ENCODE assay signal across 24 cellular contexts in genomic region chr3:194077602-194078001, GRCh38. TPM values are rescaled to one million over a fixed set of nuclear protein-coding genes. Genes with fewer than 3 reads are reported as not detected.
A peak's percentile ranks its signal among the peaks of the same experiment; 100 is the strongest.
DNase-seq lines count a peak whose midpoint lies in the region; ATAC-seq, FAIRE-seq and TF ChIP-seq lines count a peak whose summit lies in the region.
"Had no signal": no experiment of that assay in that cellular context is flagged by ENCODE, and none has a peak within 500 bp of the region (broad histone marks: within the 10 kb centered on the region; RNA-seq: fewer than 3 reads in every experiment).

No MANE protein-coding gene starts in this region.

- no peak for TF ChIP-seq RAD21 in HepG2 (CRISPR knock-in tag; IDR thresholded peaks at IDR 0.05)
- no peak for TF ChIP-seq RAD21 in K562 (CRISPR knock-in tag; conservative IDR thresholded peaks at IDR 0.05 in 1 of 2, IDR thresholded peaks at IDR 0.05 in 1 of 2)

- no peaks in the 10 kb centered on the region for H3K9me3 ChIP-seq in HepG2 (ENCODE audit: low read length)
- H3K9me3 ChIP-seq in right lobe of liver: no peaks in the 10 kb centered on the region
- no peaks in the 10 kb centered on the region for H3K9me3 ChIP-seq in K562 (replicated peaks; ENCODE audit: control insufficient read depth, insufficient read depth, low read depth, low read length)
- H3K9me3 ChIP-seq: BLaER1, HAP-1 had no signal

- H3K36me3 ChIP-seq in HepG2 (replicated peaks in 1 of 2; ENCODE audit: control insufficient read depth in 1 of 2, insufficient read depth in 2 of 2, low read length in 2 of 2) (no peaks in the 10 kb centered on the region), right lobe of liver (no peaks in the 10 kb centered on the region), K562 (ENCODE audit: control insufficient read depth, insufficient read depth, low read length) (no peaks in the 10 kb centered on the region)
- H3K36me3 ChIP-seq: BLaER1, HAP-1 had no signal

- intact Hi-C loops in HepG2 (cut with micrococcal nuclease; ENCODE audit: unreplicated experiment) (loop anchor here (5.0 to 10.0 kb wide), 2 partner anchors 237 to 295 kb away; no protein-coding TSS in a partner anchor), right lobe of liver (cut with DNase I) (loop anchor here in 1 of 2 donors (10.0 kb wide), 1 partner anchor 57 kb away; the partner anchor contains the start of gene HES1), K562 (cut with micrococcal nuclease) (loop anchor here (10.0 kb wide), 3 partner anchors 73 to 293 kb away; no protein-coding TSS in a partner anchor)
- intact Hi-C loops in activated CD4-positive, alpha-beta memory T cell treated with anti-CD3 and anti-CD28 coated beads for 36 hours (cut with micrococcal nuclease): no loop called here

- TF ChIP-seq POLR2A in HepG2 (IDR thresholded peaks at IDR 0.05; ENCODE audit: insufficient read depth in 1 of 2, low read depth in 2 of 2, low read length in 2 of 2): no peak
- no peak for TF ChIP-seq POLR2A in right lobe of liver (IDR thresholded peaks at IDR 0.05)
- no peak for TF ChIP-seq POLR2A in K562 (conservative IDR thresholded peaks at IDR 0.05)

- peak overlapping the region; percentile 53 to 92 (median 85) for H3K27ac Mint-ChIP-seq in nephron
- no peak overlapping the region for H3K27ac Mint-ChIP-seq in activated CD4-positive, alpha-beta memory T cell treated with anti-CD3 and anti-CD28 coated beads for 36 hours
- no peak overlapping the region for H3K27ac Mint-ChIP-seq in naive thymus-derived CD8-positive, alpha-beta T cell
- H3K27ac Mint-ChIP-seq: B cell; CD8-positive, alpha-beta T cell; GM23338 had no signal

- H3K9ac ChIP-seq in HepG2 (ENCODE audit: insufficient read depth, low read depth, low read length) (no peak overlapping the region), K562 (ENCODE audit: insufficient read depth in 1 of 2, low read depth in 2 of 2, low read length in 2 of 2) (no peak overlapping the region)
- H3K9ac ChIP-seq: BLaER1 had no signal

- H3K4me1 Mint-ChIP-seq in nephron: peaks cover 69% of the 10 kb centered on the region
- H3K4me1 Mint-ChIP-seq in activated CD4-positive, alpha-beta memory T cell treated with anti-CD3 and anti-CD28 coated beads for 36 hours (ENCODE audit: low read depth): no peaks in the 10 kb centered on the region
- H3K4me1 Mint-ChIP-seq in naive thymus-derived CD8-positive, alpha-beta T cell: no peaks in the 10 kb centered on the region

- TF ChIP-seq EP300 in HepG2 (IDR thresholded peaks at IDR 0.05; ENCODE audit: low read depth in 2 of 2, low read length in 2 of 2): no peak
- TF ChIP-seq EP300 in HepG2 (CRISPR knock-in tag; IDR thresholded peaks at IDR 0.05; ENCODE audit: borderline replicate concordance): no peak
- no peak for TF ChIP-seq EP300 in K562 (IDR thresholded peaks at IDR 0.05; ENCODE audit: low read length)

- no peaks in the 10 kb centered on the region for H3K79me2 ChIP-seq in HepG2 (ENCODE audit: insufficient read depth, low read length)
- H3K79me2 ChIP-seq in K562 (ENCODE audit: control insufficient read depth, insufficient read depth, low read length): no peaks in the 10 kb centered on the region

- H3K9me3 Mint-ChIP-seq in nephron: peaks cover 2% of the 10 kb centered on the region
- H3K9me3 Mint-ChIP-seq in activated CD4-positive, alpha-beta memory T cell treated with anti-CD3 and anti-CD28 coated beads for 36 hours: no peaks in the 10 kb centered on the region
- no peaks in the 10 kb centered on the region for H3K9me3 Mint-ChIP-seq in naive thymus-derived CD8-positive, alpha-beta T cell
- H3K9me3 Mint-ChIP-seq: CD8-positive, alpha-beta T cell; GM23338 had no signal

- no peak overlapping the region for H3K4me2 ChIP-seq in HepG2 (ENCODE audit: low read depth, low read length)
- H3K4me2 ChIP-seq in K562 (ENCODE audit: insufficient read depth, low read length): no peak overlapping the region
- H3K4me2 ChIP-seq: BLaER1, GM23338 had no signal

- WGBS in HepG2 (ENCODE audit: low lambda C conversion rate): 8% methylated on average over 2 of the region's 2 CpGs
- WGBS in right lobe of liver (ENCODE audit: insufficient coverage, low coverage, low lambda C conversion rate, missing lambda C conversion rate): 71% methylated on average over 2 of the region's 2 CpGs
- WGBS in K562 (ENCODE audit: insufficient coverage, low coverage, missing lambda C conversion rate): 22% methylated on average over 2 of the region's 2 CpGs

- H3K27ac ChIP-seq in HepG2 (ENCODE audit: extremely low read length, insufficient read depth, low read length) (no peak overlapping the region), right lobe of liver (no peak overlapping the region), K562 (ENCODE audit: extremely low read depth, low read depth, low read length) (no peak overlapping the region)
- H3K27ac ChIP-seq: 22Rv1, BLaER1, C4-2B had no signal

- no peak for DNase-seq in HepG2 (ENCODE audit: low spot score)
- DNase-seq in right lobe of liver: no peak
- no peak for DNase-seq in K562 (ENCODE audit: extremely low read depth in 1 of 4, low spot score in 3 of 4)
- no peak for DNase-seq in NCI-H1105 treated with DMSO at 0.1 percent for 48 hours (lab: John Stamatoyannopoulos, UW)
- DNase-seq in activated CD4-positive, alpha-beta memory T cell treated with anti-CD3 and anti-CD28 coated beads for 36 hours: no peak
- DNase-seq in naive thymus-derived CD8-positive, alpha-beta T cell: no peak
- DNase-seq: CD4-positive, CD25-positive, alpha-beta regulatory T cell; CD8-positive, alpha-beta T cell; DMS 273 treated with DMSO at 0.1 percent for 48 hours; DMS79; EL; GDM1 had no signal

- no peak for TF ChIP-seq CTCF in HepG2 (CRISPR knock-in tag; IDR thresholded peaks at IDR 0.05)
- TF ChIP-seq CTCF in right lobe of liver (IDR thresholded peaks at IDR 0.05): no peak
- TF ChIP-seq CTCF in K562 (IDR thresholded peaks at IDR 0.05 in 2 of 3, conservative IDR thresholded peaks at IDR 0.05 in 1 of 3; ENCODE audit: insufficient read depth in 2 of 3, low read depth in 1 of 3, low read length in 3 of 3): no peak
- no peak for TF ChIP-seq CTCF in nephron (IDR thresholded peaks at IDR 0.05; ENCODE audit: unreplicated experiment in 3 of 3)

- H3K4me3 ChIP-seq in HepG2 (replicated peaks in 1 of 3; ENCODE audit: insufficient read depth in 1 of 3, low read depth in 2 of 3, low read length in 3 of 3) (no peak overlapping the region), right lobe of liver (no peak overlapping the region), K562 (no peak overlapping the region)
- H3K4me3 ChIP-seq: BLaER1, GM12878, GM23338, HAP-1 had no signal

- H3K27me3 ChIP-seq in HepG2 (ENCODE audit: control insufficient read depth in 1 of 2, insufficient read depth in 2 of 2, low read length in 2 of 2): no peaks in the 10 kb centered on the region; a peak in 1 of 5 replicates
- H3K27me3 ChIP-seq in right lobe of liver: no peaks in the 10 kb centered on the region
- H3K27me3 ChIP-seq in K562 (ENCODE audit: control insufficient read depth in 2 of 2, insufficient read depth in 2 of 2, low read length in 2 of 2): no peaks in the 10 kb centered on the region
- H3K27me3 ChIP-seq: BLaER1 had no signal

- ATAC-seq in HepG2 (no peak), right lobe of liver (no peak), K562 (no peak)
- no peak for ATAC-seq in naive thymus-derived CD8-positive, alpha-beta T cell
- ATAC-seq: CD8-positive, alpha-beta T cell; GM12878; GM23338 had no signal

- no peaks in the 10 kb centered on the region for H4K20me1 ChIP-seq in HepG2 (ENCODE audit: insufficient read depth, low read length)
- H4K20me1 ChIP-seq in K562 (replicated peaks; ENCODE audit: control insufficient read depth, insufficient read depth, low read length): no peaks in the 10 kb centered on the region
- H4K20me1 ChIP-seq: BLaER1 had no signal

- in situ Hi-C loops in HepG2 (cut with HindIII; ENCODE audit: extremely low pct_ligation_motif_present, low pct_unique_long_range_greater_than_20kb): loop anchor here (10.0 kb wide), 1 partner anchor 57 kb away; the partner anchor contains the start of gene HES1
- in situ Hi-C loops in K562 (cut with MboI): no loop called here

- CTCF ChIA-PET in HepG2 (lab: Yijun Ruan, JAX; ENCODE audit: low intra/inter-chr PET ratio, low total read pairs): no interaction called here
- CTCF ChIA-PET in K562 (lab: Yijun Ruan, JAX; ENCODE audit: low intra/inter-chr PET ratio): no interaction called here
- CTCF ChIA-PET in activated CD4-positive, alpha-beta memory T cell treated with anti-CD3 and anti-CD28 coated beads for 36 hours (lab: Charles Lee): interaction anchor here (1.1 kb wide), 1 partner anchor 238 kb away, joined by 3 read pairs; no protein-coding TSS in a partner anchor

- H2AFZ ChIP-seq in HepG2 (ENCODE audit: low read length) (no peak overlapping the region), K562 (ENCODE audit: low read depth, low read length) (peak overlapping the region; percentile 61)
- H2AFZ ChIP-seq: GM23338 had no signal

- peak overlapping the region in 2 of 3 experiments; percentile 21 to 24 for H3K4me3 Mint-ChIP-seq in nephron
- H3K4me3 Mint-ChIP-seq in activated CD4-positive, alpha-beta memory T cell treated with anti-CD3 and anti-CD28 coated beads for 36 hours: no peak overlapping the region
- H3K4me3 Mint-ChIP-seq in naive thymus-derived CD8-positive, alpha-beta T cell: no peak overlapping the region
- H3K4me3 Mint-ChIP-seq: B cell; CD4-positive, CD25-positive, alpha-beta regulatory T cell; CD8-positive, alpha-beta T cell; GM23338 had no signal

- no peaks in the 10 kb centered on the region for H3K36me3 Mint-ChIP-seq in nephron (ENCODE audit: low read depth)
- H3K36me3 Mint-ChIP-seq in activated CD4-positive, alpha-beta memory T cell treated with anti-CD3 and anti-CD28 coated beads for 36 hours: no peaks in the 10 kb centered on the region
- H3K36me3 Mint-ChIP-seq in naive thymus-derived CD8-positive, alpha-beta T cell: no peaks in the 10 kb centered on the region
- H3K36me3 Mint-ChIP-seq: CD4-positive, CD25-positive, alpha-beta regulatory T cell; CD8-positive, alpha-beta T cell had no signal

- peaks cover 19% of the 10 kb centered on the region for H3K27me3 Mint-ChIP-seq in nephron (ENCODE audit: low read depth)
- peaks cover 41% of the 10 kb centered on the region for H3K27me3 Mint-ChIP-seq in activated CD4-positive, alpha-beta memory T cell treated with anti-CD3 and anti-CD28 coated beads for 36 hours
- H3K27me3 Mint-ChIP-seq in naive thymus-derived CD8-positive, alpha-beta T cell: peaks cover 6 to 26% (median 8%) of the 10 kb centered on the region in 5 donors

- BruUV-seq in HepG2 (replicated peaks; lab: Mats Ljungman, UMichigan): no TSS peak
- no TSS peak for BruUV-seq in K562 (replicated peaks; lab: Mats Ljungman, UMichigan)

- H3K4me1 ChIP-seq in HepG2 (ENCODE audit: insufficient read depth, low read length) (peaks cover 58% of the 10 kb centered on the region), right lobe of liver (peaks cover 0 to 29% (median 10%) of the 10 kb centered on the region in 4 donors), K562 (replicated peaks in 1 of 2; ENCODE audit: control insufficient read depth in 2 of 2, insufficient read depth in 2 of 2, low read length in 2 of 2) (peaks cover 0 to 29% of the 10 kb centered on the region in 2 experiments; a peak in 4 of 5 replicates)
- H3K4me1 ChIP-seq: HAP-1 had no signal

- no peak for FAIRE-seq in HepG2 (lab: Jason Lieb, UNC)
- FAIRE-seq in K562 (lab: Jason Lieb, UNC): no peak
- FAIRE-seq: A204.1, D721Med, GM12878, GM19239, H54 had no signal

- POLR2A ChIA-PET in HepG2 (lab: Yijun Ruan, JAX): interaction anchor here (1.5 to 2.6 kb wide), 4 partner anchors 12 to 58 kb away, joined by 3 to 7 read pairs (median 6); partner anchors contain the start of gene HES1
- POLR2A ChIA-PET in K562 (lab: Yijun Ruan, JAX): interaction anchor here (0.6 to 0.9 kb wide), 2 partner anchors 9 to 245 kb away, joined by 3 read pairs; no protein-coding TSS in a partner anchor
- POLR2A ChIA-PET in activated CD4-positive, alpha-beta memory T cell treated with anti-CD3 and anti-CD28 coated beads for 36 hours (lab: Charles Lee): no interaction called here
- POLR2A ChIA-PET in naive thymus-derived CD8-positive, alpha-beta T cell (lab: Charles Lee): no interaction called here

- H3K9me1 ChIP-seq in K562 (ENCODE audit: control insufficient read depth, insufficient read depth, low read length): no peaks in the 10 kb centered on the region

RNA-seq across cellular contexts. Expression of gene HES1, which starts 58.3 kb away (rescaled TPM):
- 15.0 and 19.8 TPM in 2 replicates for total RNA-seq in HepG2 (2016; rRNA removed; fragmentation: Illumina TruSeq; extraction: Trizol)
- total RNA-seq in HepG2 (2016; cell fraction: cytosol; rRNA removed; fragmentation: Illumina TruSeq; extraction: Trizol; ENCODE audit: low read depth): 16.2 and 16.8 TPM in 2 replicates
- total RNA-seq in HepG2 (2016; cell fraction: insoluble cytoplasmic fraction; rRNA removed; fragmentation: Illumina TruSeq; extraction: Trizol): 14.9 and 18.9 TPM in 2 replicates
- total RNA-seq in HepG2 (2016; cell fraction: membrane; rRNA removed; fragmentation: Illumina TruSeq; extraction: Trizol): 17.2 and 18.1 TPM in 2 replicates
- 20.8 and 25.5 TPM in 2 replicates for total RNA-seq in HepG2 (2016; cell fraction: nucleus; rRNA removed; fragmentation: Illumina TruSeq; extraction: Trizol)
- 15.4 and 16.6 TPM in 2 replicates for polyA plus RNA-seq in HepG2 (2011; rRNA removed)
- polyA plus RNA-seq in HepG2 (2011; cell fraction: cytosol; rRNA removed): 13.8 and 15.8 TPM in 2 replicates
- 27.8 and 33.4 TPM in 2 replicates for polyA plus RNA-seq in HepG2 (2011; cell fraction: nucleus; rRNA removed)
- 20.4 and 25.8 TPM in 2 replicates for polyA plus RNA-seq in HepG2 (2012)
- polyA plus RNA-seq in HepG2 (2016; cell fraction: cytosol; fragmentation: Illumina TruSeq; extraction: Trizol; ENCODE audit: low read depth): 3.5 and 4.3 TPM in 2 replicates
- 14.5 and 15.2 TPM in 2 replicates for polyA plus RNA-seq in HepG2 (2016; cell fraction: insoluble cytoplasmic fraction; fragmentation: Illumina TruSeq; extraction: Trizol; ENCODE audit: low read depth)
- polyA plus RNA-seq in HepG2 (2016; cell fraction: membrane; fragmentation: Illumina TruSeq; extraction: Trizol; ENCODE audit: low read depth): 4.3 and 4.5 TPM in 2 replicates
- polyA plus RNA-seq in HepG2 (2016; cell fraction: nucleus; fragmentation: Illumina TruSeq; extraction: Trizol; ENCODE audit: insufficient read depth, low read depth): 31.4 and 34.9 TPM in 2 replicates
- 4.8 and 36.7 TPM in 2 replicates for polyA minus RNA-seq in HepG2 (2011; rRNA and poly(A)+ RNA removed; ENCODE audit: low replicate concordance)
- polyA minus RNA-seq in HepG2 (2011; cell fraction: cytosol; rRNA and poly(A)+ RNA removed): 37.8 and 44.8 TPM in 2 replicates
- polyA minus RNA-seq in HepG2 (2011; cell fraction: nucleus; rRNA and poly(A)+ RNA removed): 45.6 and 54.7 TPM in 2 replicates
- total RNA-seq in right lobe of liver: 10 to 100 TPM; 12.9 to 40.3 (median 23.4) TPM
- 7.6 and 9.1 TPM in 2 replicates for total RNA-seq in K562 (2011; cell fraction: chromatin; rRNA removed; ENCODE audit: low replicate concordance)
- total RNA-seq in K562 (2011; cell fraction: nucleolus; rRNA removed): 13.3 and 13.7 TPM in 2 replicates
- total RNA-seq in K562 (2011; cell fraction: nucleoplasm; rRNA removed): 10.1 and 12.0 TPM in 2 replicates
- total RNA-seq in K562 (2014; rRNA removed): 37.0 and 46.8 TPM in 2 replicates
- total RNA-seq in K562 (2014; rRNA removed; fragmentation: Illumina TruSeq; extraction: Trizol): 17.7 and 17.8 TPM in 2 replicates
- 24.0 and 24.9 TPM in 2 replicates for total RNA-seq in K562 (2015; rRNA removed; fragmentation: Illumina TruSeq; extraction: Trizol)
- total RNA-seq in K562 (2021): 30.5 and 39.1 TPM in 2 replicates
- polyA plus RNA-seq in K562 (2011; rRNA removed): 4.8 and 9.0 TPM in 2 replicates
- 4.5 and 21.4 TPM in 2 replicates for polyA plus RNA-seq in K562 (2011; cell fraction: cytosol; rRNA removed)
- polyA plus RNA-seq in K562 (2011; cell fraction: nucleus; rRNA removed): 7.4 and 25.5 TPM in 2 replicates
- 45.6 and 82.2 TPM in 2 replicates for polyA plus RNA-seq in K562 (2012)
- 16.7 and 19.3 TPM in 2 replicates for polyA plus RNA-seq in K562 (2014; fragmentation: Illumina TruSeq; extraction: Trizol)
- polyA plus RNA-seq in K562 (2014; fragmentation: Nextera tagmentation; extraction: Ambion mirVana): 1 to 10 TPM; 3.4 to 6.3 TPM
- polyA plus RNA-seq in K562 (2014; rRNA removed): 23.1 and 32.2 TPM in 2 replicates
- polyA minus RNA-seq in K562 (2011; rRNA and poly(A)+ RNA removed): 2.8 and 7.0 TPM in 2 replicates
- polyA minus RNA-seq in K562 (2011; cell fraction: cytosol; rRNA and poly(A)+ RNA removed): 7.7 and 23.0 TPM in 2 replicates
- polyA minus RNA-seq in K562 (2011; cell fraction: nucleus; rRNA and poly(A)+ RNA removed): 12.7 and 22.8 TPM in 2 replicates
- total RNA-seq in activated CD4-positive, alpha-beta memory T cell treated with anti-CD3 and anti-CD28 coated beads for 36 hours: under 1 TPM; 0.56 to 1.00 TPM
- total RNA-seq in naive thymus-derived CD8-positive, alpha-beta T cell: not detected
- polyA plus RNA-seq in naive thymus-derived CD8-positive, alpha-beta T cell: not detected

Comparison
In these comparisons a context has a peak if more than half of its experiments do, and no peak if none do; other contexts are left out.
1. H3K27ac Mint-ChIP-seq: peak in nephron (3 of 3); none in activated CD4-positive, alpha-beta memory T cell treated with anti-CD3 and anti-CD28 coated beads for 36 hours (single experiment) and naive thymus-derived CD8-positive, alpha-beta T cell (0 of 10).
2. H3K4me3 Mint-ChIP-seq: peak in nephron (2 of 3); none in activated CD4-positive, alpha-beta memory T cell treated with anti-CD3 and anti-CD28 coated beads for 36 hours (single experiment) and naive thymus-derived CD8-positive, alpha-beta T cell (0 of 10).
3. RNA of gene HES1, which starts 58.3 kb away (total RNA-seq): 7.6 to 46.8 TPM in K562, 12.9 to 40.3 TPM in right lobe of liver and 14.9 to 25.5 TPM in HepG2; 0.56 to 1.00 TPM in activated CD4-positive, alpha-beta memory T cell treated with anti-CD3 and anti-CD28 coated beads for 36 hours and not detected in naive thymus-derived CD8-positive, alpha-beta T cell; every median in the first group is over 4 times any median in the second.
4. POLR2A ChIA-PET loops: an anchor here in HepG2 (1.5 to 2.6 kb wide) and K562 (0.6 to 0.9 kb wide); none called in activated CD4-positive, alpha-beta memory T cell treated with anti-CD3 and anti-CD28 coated beads for 36 hours and naive thymus-derived CD8-positive, alpha-beta T cell.
5. Of the 241 proteins assayed by ChIP-seq in both HepG2 and K562: peak only in HepG2: HNRNPK and PCBP2; only in K562: none; in both: none; in neither: 239.